Comparison of ENCODE assay signal across 12 cellular contexts in the genomic region with DNA sequence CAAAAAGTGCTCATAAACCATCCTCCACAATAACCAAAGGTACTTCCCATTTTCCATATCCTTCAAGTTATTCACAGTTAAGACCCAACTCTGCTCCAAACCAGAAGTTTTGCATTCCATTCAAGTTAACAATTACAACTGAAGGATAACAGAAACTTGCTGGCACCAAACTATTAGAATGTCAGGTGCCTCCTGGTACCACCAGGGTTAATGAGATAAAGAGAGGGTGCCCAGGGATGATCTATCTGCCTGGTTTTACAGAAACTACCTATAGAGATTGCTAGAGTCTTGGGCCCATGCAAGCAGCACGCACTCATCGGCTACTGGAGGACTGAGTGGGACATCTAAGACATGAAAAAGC.
DNase-seq lines count a peak whose midpoint lies in the region; ATAC-seq lines count a peak whose summit lies in the region.
"Had no signal": no experiment of that assay in that cellular context is flagged by ENCODE, and none has a peak within 500 bp of the region (broad histone marks: within the 10 kb centered on the region; RNA-seq: fewer than 3 reads in every experiment).

No MANE protein-coding gene starts in this region.

- DNase-seq in DMS53 (lab: John Stamatoyannopoulos, UW): peak; percentile 67
- no peak for DNase-seq in DMS53 treated with DMSO at 0.1 percent for 48 hours (lab: John Stamatoyannopoulos, UW; ENCODE audit: unreplicated experiment)
- no peak for DNase-seq in activated T-helper 2 cell treated with anti-CD3 and anti-CD28 coated beads, Interferon-gamma antibody, Interleukin-2, Interleukin-4, amounts not matched to agents 10 μg/mL and 5 μg/mL and 100 μg/mL, durations not matched to agents 14 hours and 24 hours and 36 hours (ENCODE audit: low spot score)
- DNase-seq in left colon: peak in 1 of 2 donors; percentile 30
- DNase-seq in stimulated activated naive B cell treated with anti-CD40 and anti-IgM and Interleukin-4, amounts not matched to agents 10 μg/mL and 1 μg/mL and 100 μg/mL, for 72 hours: no peak
- no peak for DNase-seq in NCI-H446 (lab: John Stamatoyannopoulos, UW)
- DNase-seq in medulla oblongata (ENCODE audit: extremely low spot score): no peak
- no peak for DNase-seq in NCI-H1694 treated with DMSO at 0.1 percent for 48 hours (lab: John Stamatoyannopoulos, UW)
- DNase-seq: 8988T; activated CD4-positive, alpha-beta T cell treated with anti-CD3 and anti-CD28 coated beads, Interleukin-2, amount 50 U/mL, for 4 hours; foreskin fibroblast; Kasumi-1 had no signal

- H3K9me3 Mint-ChIP-seq in activated T-helper 2 cell treated with anti-CD3 and anti-CD28 coated beads, Interferon-gamma antibody, Interleukin-2, Interleukin-4, amounts not matched to agents 10 μg/mL and 5 μg/mL and 100 μg/mL, durations not matched to agents 14 hours and 24 hours and 36 hours: no peaks in the 10 kb centered on the region
- H3K9me3 Mint-ChIP-seq in stimulated activated naive B cell treated with anti-CD40 and anti-IgM and Interleukin-4, amounts not matched to agents 10 μg/mL and 1 μg/mL and 100 μg/mL, for 72 hours: peaks cover 0 to 1% of the 10 kb centered on the region in 2 donors

- peak overlapping the region; percentile 39 for H3K27ac Mint-ChIP-seq in activated T-helper 2 cell treated with anti-CD3 and anti-CD28 coated beads, Interferon-gamma antibody, Interleukin-2, Interleukin-4, amounts not matched to agents 10 μg/mL and 5 μg/mL and 100 μg/mL, durations not matched to agents 14 hours and 24 hours and 36 hours
- no peak overlapping the region for H3K27ac Mint-ChIP-seq in stimulated activated naive B cell treated with anti-CD40 and anti-IgM and Interleukin-4, amounts not matched to agents 10 μg/mL and 1 μg/mL and 100 μg/mL, for 72 hours

- peak; percentile 9 for ATAC-seq in left colon
- ATAC-seq in stimulated activated naive B cell treated with anti-CD40 and anti-IgM and Interleukin-4, amounts not matched to agents 10 μg/mL and 1 μg/mL and 100 μg/mL, for 72 hours (replicated peaks): no peak

- peaks cover 7% of the 10 kb centered on the region for H3K36me3 Mint-ChIP-seq in activated T-helper 2 cell treated with anti-CD3 and anti-CD28 coated beads, Interferon-gamma antibody, Interleukin-2, Interleukin-4, amounts not matched to agents 10 μg/mL and 5 μg/mL and 100 μg/mL, durations not matched to agents 14 hours and 24 hours and 36 hours (ENCODE audit: low read depth)
- H3K36me3 Mint-ChIP-seq in stimulated activated naive B cell treated with anti-CD40 and anti-IgM and Interleukin-4, amounts not matched to agents 10 μg/mL and 1 μg/mL and 100 μg/mL, for 72 hours: peaks cover 0 to 4% of the 10 kb centered on the region in 2 donors

- H3K27me3 Mint-ChIP-seq in activated T-helper 2 cell treated with anti-CD3 and anti-CD28 coated beads, Interferon-gamma antibody, Interleukin-2, Interleukin-4, amounts not matched to agents 10 μg/mL and 5 μg/mL and 100 μg/mL, durations not matched to agents 14 hours and 24 hours and 36 hours (ENCODE audit: low read depth): no peaks in the 10 kb centered on the region
- no peaks in the 10 kb centered on the region for H3K27me3 Mint-ChIP-seq in stimulated activated naive B cell treated with anti-CD40 and anti-IgM and Interleukin-4, amounts not matched to agents 10 μg/mL and 1 μg/mL and 100 μg/mL, for 72 hours

- no peak overlapping the region for H3K4me3 Mint-ChIP-seq in activated T-helper 2 cell treated with anti-CD3 and anti-CD28 coated beads, Interferon-gamma antibody, Interleukin-2, Interleukin-4, amounts not matched to agents 10 μg/mL and 5 μg/mL and 100 μg/mL, durations not matched to agents 14 hours and 24 hours and 36 hours (ENCODE audit: low read depth)
- peak overlapping the region; percentile 1 to 14 for H3K4me3 Mint-ChIP-seq in stimulated activated naive B cell treated with anti-CD40 and anti-IgM and Interleukin-4, amounts not matched to agents 10 μg/mL and 1 μg/mL and 100 μg/mL, for 72 hours

- intact Hi-C loops in activated T-helper 2 cell treated with anti-CD3 and anti-CD28 coated beads, Interferon-gamma antibody, Interleukin-2, Interleukin-4, amounts not matched to agents 10 μg/mL and 5 μg/mL and 100 μg/mL, durations not matched to agents 14 hours and 24 hours and 36 hours (cut with micrococcal nuclease): loop anchor here (1.0 kb wide), 1 partner anchor 148 kb away; no protein-coding TSS in a partner anchor
- intact Hi-C loops in left colon (cut with DNase I, micrococcal nuclease): no loop called here

- H3K4me1 Mint-ChIP-seq in activated T-helper 2 cell treated with anti-CD3 and anti-CD28 coated beads, Interferon-gamma antibody, Interleukin-2, Interleukin-4, amounts not matched to agents 10 μg/mL and 5 μg/mL and 100 μg/mL, durations not matched to agents 14 hours and 24 hours and 36 hours (ENCODE audit: low read depth): peaks cover 31% of the 10 kb centered on the region
- peaks cover 28 to 38% of the 10 kb centered on the region in 2 donors for H3K4me1 Mint-ChIP-seq in stimulated activated naive B cell treated with anti-CD40 and anti-IgM and Interleukin-4, amounts not matched to agents 10 μg/mL and 1 μg/mL and 100 μg/mL, for 72 hours
